19 cellular contexts compared by ENCODE assay signal in the genomic region with DNA sequence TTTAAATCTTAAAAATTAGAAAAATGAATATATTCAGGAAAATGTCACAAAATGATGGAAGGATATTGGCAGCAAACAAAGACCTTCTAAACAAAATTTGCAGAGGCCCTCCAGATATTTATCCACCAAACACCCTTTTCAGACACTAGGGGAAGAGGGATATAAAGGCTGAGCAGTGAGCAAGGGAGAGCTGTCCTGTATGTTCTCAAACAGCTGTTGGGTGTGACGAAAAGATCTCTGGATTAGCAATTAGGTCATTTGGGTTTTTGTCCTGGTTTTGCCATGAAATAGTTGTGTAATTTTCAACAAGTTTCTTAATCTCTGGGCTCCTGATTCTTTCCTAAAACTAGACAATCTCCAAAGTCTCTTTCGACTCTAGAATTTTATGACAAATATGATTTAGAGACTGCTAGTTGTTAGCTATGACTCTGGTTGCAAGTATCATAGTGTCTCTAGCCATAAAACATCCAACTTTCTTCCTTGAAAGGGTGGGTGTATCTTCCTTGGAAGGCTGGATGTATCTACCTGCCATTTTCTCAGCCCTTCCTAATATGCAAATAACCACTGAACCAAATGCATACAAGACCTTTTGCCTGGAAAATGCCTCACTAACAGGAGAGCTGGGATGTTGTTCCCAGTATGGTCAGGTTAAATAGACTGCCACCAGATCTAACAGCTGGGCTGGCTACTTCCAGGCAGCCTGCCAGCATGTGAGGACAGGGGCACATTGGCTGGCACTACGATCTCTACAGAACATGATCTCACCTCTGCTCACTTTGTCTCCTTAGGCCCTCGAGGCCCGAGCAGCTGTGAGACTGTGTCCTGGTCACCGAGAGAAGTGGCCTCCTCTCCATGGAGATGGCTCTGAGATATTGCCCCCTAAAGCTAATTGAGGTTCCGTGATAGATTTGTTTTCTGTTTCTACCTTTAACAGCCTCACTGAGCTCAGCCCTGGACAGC.
DNase-seq lines count a peak whose midpoint lies in the region; ATAC-seq and TF ChIP-seq lines count a peak whose summit lies in the region.
"Had no signal": no experiment of that assay in that cellular context is flagged by ENCODE, and none has a peak within 500 bp of the region (broad histone marks: within the 10 kb centered on the region; RNA-seq: fewer than 3 reads in every experiment).

No MANE protein-coding gene starts in this region.

- H3K4me1 ChIP-seq in mucosa of descending colon (ENCODE audit: low read depth): no peaks in the 10 kb centered on the region
- H3K4me1 ChIP-seq: BLaER1, foreskin keratinocyte, HAP-1 had no signal

- ATAC-seq in mucosa of descending colon: peak; percentile 48
- ATAC-seq in HG02642 (IDR thresholded peaks at IDR 0.05; ENCODE audit: poor library complexity, unreplicated experiment): no peak
- no peak for ATAC-seq in GM21360 (IDR thresholded peaks at IDR 0.05; ENCODE audit: unreplicated experiment)
- ATAC-seq: activated CD4-positive, CD25-positive, alpha-beta regulatory T cell treated with anti-CD3 and anti-CD28 coated beads, Interleukin-2, amount 50 U/mL, for 24 hours; activated naive CD8-positive, alpha-beta T cell treated with anti-CD3 and anti-CD28 coated beads, Interleukin-2, amount 50 U/mL, for 24 hours; foreskin keratinocyte had no signal

- H3K36me3 Mint-ChIP-seq in immature natural killer cell: no peaks in the 10 kb centered on the region
- H3K36me3 Mint-ChIP-seq: naive B cell had no signal

- DNase-seq in AG20443 (ENCODE audit: low spot score) (peak; percentile 43), NCI-H1092 treated with DMSO at 0.1 percent for 48 hours (lab: John Stamatoyannopoulos, UW) (peak; percentile 88), erythroblast (lab: John Stamatoyannopoulos, UW) (peak; percentile 42 to 57), mucosa of descending colon (no peak), immature natural killer cell (no peak)
- no peak for DNase-seq in activated naive CD4-positive, alpha-beta T cell treated with Interleukin-2 at 50 U/mL for 16 hours
- DNase-seq: activated naive CD8-positive, alpha-beta T cell treated with anti-CD3 and anti-CD28 coated beads, Interleukin-2, amount 50 U/mL, for 24 hours; activated T-cell treated with anti-CD3 and anti-CD28 coated beads, Interleukin-2, amount 50 U/mL, for 24 hours; dermis blood vessel endothelial cell; foreskin keratinocyte; GDM1; naive B cell; NCI-H1930; stimulated activated naive CD4-positive, alpha-beta T cell had no signal

- H3K4me1 Mint-ChIP-seq in immature natural killer cell: no peaks in the 10 kb centered on the region
- H3K4me1 Mint-ChIP-seq: activated naive CD8-positive, alpha-beta T cell treated with anti-CD3 and anti-CD28 coated beads, Interleukin-2, amount 50 U/mL, for 24 hours; naive B cell had no signal

- intact Hi-C loops in mucosa of descending colon (cut with DNase I, micrococcal nuclease): no loop called here

- no peaks in the 10 kb centered on the region for H3K36me3 ChIP-seq in mucosa of descending colon (ENCODE audit: low read depth)
- H3K36me3 ChIP-seq: BLaER1, HAP-1 had no signal

- no peak overlapping the region for H3K4me3 Mint-ChIP-seq in immature natural killer cell
- H3K4me3 Mint-ChIP-seq: activated naive CD8-positive, alpha-beta T cell treated with anti-CD3 and anti-CD28 coated beads, Interleukin-2, amount 50 U/mL, for 24 hours; activated T-cell treated with anti-CD3 and anti-CD28 coated beads, Interleukin-2, amount 50 U/mL, for 24 hours; naive B cell had no signal

- no peak for TF ChIP-seq POLR2A in erythroblast (IDR thresholded peaks at IDR 0.05; ENCODE audit: low read length)

- no peak overlapping the region for H3K27ac Mint-ChIP-seq in immature natural killer cell
- H3K27ac Mint-ChIP-seq: activated naive CD8-positive, alpha-beta T cell treated with anti-CD3 and anti-CD28 coated beads, Interleukin-2, amount 50 U/mL, for 24 hours; activated T-cell treated with anti-CD3 and anti-CD28 coated beads, Interleukin-2, amount 50 U/mL, for 24 hours had no signal

- H3K4me3 ChIP-seq in mucosa of descending colon: no peak overlapping the region
- H3K4me3 ChIP-seq: BLaER1, HAP-1 had no signal

- no peak for TF ChIP-seq CTCF in mucosa of descending colon (IDR thresholded peaks at IDR 0.05)

- peaks cover 0 to 2% (median 1%) of the 10 kb centered on the region in 3 donors for H3K27me3 Mint-ChIP-seq in immature natural killer cell (ENCODE audit: low read depth in 3 of 3)
- H3K27me3 Mint-ChIP-seq: activated naive CD8-positive, alpha-beta T cell treated with anti-CD3 and anti-CD28 coated beads, Interleukin-2, amount 50 U/mL, for 24 hours; activated T-cell treated with anti-CD3 and anti-CD28 coated beads, Interleukin-2, amount 50 U/mL, for 24 hours had no signal

- no peaks in the 10 kb centered on the region for H3K9me3 Mint-ChIP-seq in immature natural killer cell
- H3K9me3 Mint-ChIP-seq: activated naive CD8-positive, alpha-beta T cell treated with anti-CD3 and anti-CD28 coated beads, Interleukin-2, amount 50 U/mL, for 24 hours; activated T-cell treated with anti-CD3 and anti-CD28 coated beads, Interleukin-2, amount 50 U/mL, for 24 hours; naive B cell had no signal

- H3K9me3 ChIP-seq in mucosa of descending colon: no peaks in the 10 kb centered on the region
- H3K9me3 ChIP-seq: BLaER1, HAP-1 had no signal

Comparison
In these comparisons a context has a peak if more than half of its experiments do, and no peak if none do; other contexts are left out.
1. DNase-seq: peak in AG20443 (single experiment), NCI-H1092 treated with DMSO at 0.1 percent for 48 hours (single experiment) and erythroblast (2 of 2); none in mucosa of descending colon (0 of 3), immature natural killer cell (0 of 3) and activated naive CD4-positive, alpha-beta T cell treated with Interleukin-2 at 50 U/mL for 16 hours (single experiment).